1 cellular context compared by ENCODE assay signal in genomic region chr20:20413801-20414200, GRCh38.
A peak's percentile ranks its signal among the peaks of the same experiment; 100 is the strongest.
TF ChIP-seq lines count a peak whose summit lies in the region.

No MANE protein-coding gene starts in this region.

TF ChIP-seq in HepG2, 621 proteins besides CTCF, POLR2A, EP300 and RAD21 (continued from another document):
- TF ChIP-seq ZNF280D (CRISPR knock-in tag; IDR thresholded peaks at IDR 0.05) (no peak), EHMT2 (IDR thresholded peaks at IDR 0.05; ENCODE audit: borderline replicate concordance, low read depth, low read length) (no peak), ZNF768 (CRISPR knock-in tag; IDR thresholded peaks at IDR 0.05) (peak; percentile 35; the same call in 1 of the 2 replicates), ZNF672 (CRISPR knock-in tag; IDR thresholded peaks at IDR 0.05) (no peak), AGO2 (optimal IDR thresholded peaks at IDR 0.05; ENCODE audit: low read depth, low read length) (peak; percentile 27), ZNF891 (CRISPR knock-in tag; IDR thresholded peaks at IDR 0.05) (no peak)
